In genomic region chr18:48627216-48627615, GRCh38 we compare ENCODE assay signal across 23 cellular contexts.
DNase-seq lines count a peak whose midpoint lies in the region; ATAC-seq and TF ChIP-seq lines count a peak whose summit lies in the region.
"Had no signal": no experiment of that assay in that cellular context is flagged by ENCODE, and none has a peak within 500 bp of the region (broad histone marks: within the 10 kb centered on the region; RNA-seq: fewer than 3 reads in every experiment).

No MANE protein-coding gene starts in this region.

- H3K27ac ChIP-seq in mammary epithelial cell (ENCODE audit: insufficient read depth, low read depth, low read length) (no peak overlapping the region), neuronal stem cell (replicated peaks; ENCODE audit: low read length) (no peak overlapping the region)
- H3K27ac ChIP-seq: left lung, sigmoid colon, stomach, tibial nerve had no signal

- WGBS in mammary epithelial cell (ENCODE audit: low coverage, missing lambda C conversion rate) = 23% methylated on average over 3 of the region's 3 CpGs
- WGBS in neuronal stem cell (ENCODE audit: extremely low coverage in 2 of 2, insufficient read length in 2 of 2, insufficient replicate concordance in 1 of 2), 2 donors = no CpG with 5 or more reads among the region's 3 CpGs

- H3K9ac ChIP-seq in mammary epithelial cell (ENCODE audit: insufficient read depth, low read length) (no peak overlapping the region), neuronal stem cell (ENCODE audit: low read depth, low read length, poor library complexity) (no peak overlapping the region)

- peaks cover 36% of the 10 kb centered on the region for H3K4me1 ChIP-seq in mammary epithelial cell (ENCODE audit: insufficient read depth, low read length)
- H3K4me1 ChIP-seq in neuronal stem cell (ENCODE audit: control insufficient read depth in 2 of 2, insufficient read depth in 1 of 2, low read depth in 1 of 2, low read length in 2 of 2) = peaks cover 5 to 9% of the 10 kb centered on the region in 2 donors
- H3K4me1 ChIP-seq: left lung had no signal

- ATAC-seq in activated CD4-positive, CD25-positive, alpha-beta regulatory T cell treated with anti-CD3 and anti-CD28 coated beads, Interleukin-2, amount 50 U/mL, for 24 hours = no peak
- ATAC-seq: left lung, T-cell had no signal

- no peak overlapping the region for H2BK5ac ChIP-seq in neuronal stem cell (ENCODE audit: low read length)

- no peak overlapping the region for H3K23ac ChIP-seq in neuronal stem cell (ENCODE audit: low read depth, low read length, poor library complexity)

- no peak overlapping the region for H2AK5ac ChIP-seq in neuronal stem cell (ENCODE audit: low read depth, low read length)

- H3K27me3 ChIP-seq in mammary epithelial cell (ENCODE audit: insufficient read depth, low read length) (no peaks in the 10 kb centered on the region), neuronal stem cell (ENCODE audit: control insufficient read depth in 3 of 3, insufficient read depth in 3 of 3, low read depth in 1 of 3, low read length in 3 of 3) (no peaks in the 10 kb centered on the region)
- H3K27me3 ChIP-seq: left lung, sigmoid colon, stomach, tibial nerve had no signal

- H3K9me3 ChIP-seq in mammary epithelial cell (replicated peaks; ENCODE audit: insufficient read depth, low read length) (no peaks in the 10 kb centered on the region), neuronal stem cell (replicated peaks in 1 of 2; ENCODE audit: control insufficient read depth in 2 of 2, insufficient read depth in 1 of 2, low read depth in 1 of 2, low read length in 2 of 2) (no peaks in the 10 kb centered on the region)
- H3K9me3 ChIP-seq: left lung, sigmoid colon, stomach, tibial nerve had no signal

- DNase-seq in EL (peak; percentile 59), LHCN-M2 (ENCODE audit: low read depth) (peak; percentile 33), mammary epithelial cell (peak; percentile 39), iris pigment epithelial cell (ENCODE audit: low read depth) (peak; percentile 32), NCI-H446 treated with DMSO at 0.1 percent for 48 hours (lab: John Stamatoyannopoulos, UW) (no peak), neuronal stem cell (ENCODE audit: low spot score) (no peak)
- DNase-seq in activated CD4-positive, CD25-positive, alpha-beta regulatory T cell treated with anti-CD3 and anti-CD28 coated beads, Interleukin-2, amount 50 U/mL, for 72 hours = no peak
- DNase-seq: activated CD4-positive, alpha-beta T cell treated with anti-CD3 and anti-CD28 coated beads, Interleukin-2, amount 50 U/mL, for 1 hour; activated naive CD8-positive, alpha-beta T cell treated with anti-CD3 and anti-CD28 coated beads for 36 hours; CD4-positive, alpha-beta T cell; endodermal cell; head of caudate nucleus; left lung; NCI-H1436 treated with DMSO at 0.1 percent for 48 hours; NCI-H524 treated with DMSO at 0.1 percent for 48 hours; nephron progenitor cell; SHP77; sigmoid colon; stimulated activated CD4-positive, alpha-beta T cell treated with anti-CD3 and anti-CD28 coated beads, Interleukin-15, amount 100 ng/mL, for 24 hours; stomach; T-cell had no signal

- no peak overlapping the region for H2BK120ac ChIP-seq in neuronal stem cell (ENCODE audit: low read depth, low read length)

- in situ Hi-C loops in mammary epithelial cell (cut with MboI; ENCODE audit: low sequenced_read_pairs in 2 of 2) = no loop called here

- CTCF ChIA-PET in mammary epithelial cell (lab: Charles Lee; ENCODE audit: low non-redundant PET) = no interaction called here

- H4K20me1 ChIP-seq in mammary epithelial cell (ENCODE audit: insufficient read depth, low read length) = no peaks in the 10 kb centered on the region

- no peak overlapping the region for H2BK12ac ChIP-seq in neuronal stem cell (ENCODE audit: low read length)

- no peak overlapping the region for H4K91ac ChIP-seq in neuronal stem cell (ENCODE audit: low read depth, low read length, poor library complexity)

- no peak overlapping the region for H3K4ac ChIP-seq in neuronal stem cell (ENCODE audit: low read length)

- H2BK15ac ChIP-seq in neuronal stem cell (ENCODE audit: low read length) = no peak overlapping the region

- dilution Hi-C loops in mammary epithelial cell (cut with HindIII; ENCODE audit: low sequenced_read_pairs) = no loop called here

- intact Hi-C loops in mammary epithelial cell (cut with micrococcal nuclease) = no loop called here

- TF ChIP-seq CTCF in mammary epithelial cell (conservative IDR thresholded peaks at IDR 0.05 in 1 of 2, IDR thresholded peaks at IDR 0.05 in 1 of 2; ENCODE audit: extremely low read depth in 1 of 2, insufficient read depth in 1 of 2, low read depth in 1 of 2, low read length in 2 of 2) = no peak

- H3K14ac ChIP-seq in neuronal stem cell (ENCODE audit: low read length) = no peak overlapping the region

- no peak overlapping the region for H3K4me2 ChIP-seq in mammary epithelial cell (ENCODE audit: insufficient read depth, low read depth, low read length)
- H3K4me2 ChIP-seq in neuronal stem cell (ENCODE audit: insufficient read depth, low read length, poor library complexity, severe bottlenecking) = no peak overlapping the region

- H3K79me1 ChIP-seq in neuronal stem cell (ENCODE audit: low read depth, low read length) = peaks cover 2% of the 10 kb centered on the region

- H3K4me3 ChIP-seq in mammary epithelial cell (replicated peaks in 1 of 3; ENCODE audit: insufficient read depth in 1 of 3, low read depth in 2 of 3, low read length in 3 of 3) = no peak overlapping the region
- no peak overlapping the region for H3K4me3 ChIP-seq in neuronal stem cell (ENCODE audit: low read length in 2 of 2)
- H3K4me3 ChIP-seq: left lung, sigmoid colon, stomach, tibial nerve had no signal

- BruUV-seq in mammary epithelial cell (replicated peaks; lab: Mats Ljungman, UMichigan) = no TSS peak

- H3K79me2 ChIP-seq in mammary epithelial cell (ENCODE audit: insufficient read depth, low read length) = peaks cover 4% of the 10 kb centered on the region

- H4K8ac ChIP-seq in neuronal stem cell (ENCODE audit: low read depth, low read length) = no peak overlapping the region

- H3K18ac ChIP-seq in neuronal stem cell (ENCODE audit: low read length) = no peak overlapping the region

- peaks cover 3% of the 10 kb centered on the region for H3K36me3 ChIP-seq in mammary epithelial cell (ENCODE audit: insufficient read depth, low read length)
- no peaks in the 10 kb centered on the region for H3K36me3 ChIP-seq in neuronal stem cell (replicated peaks in 1 of 2; ENCODE audit: control insufficient read depth in 2 of 2, insufficient read depth in 2 of 2, low read length in 2 of 2)

- H2AFZ ChIP-seq in mammary epithelial cell (ENCODE audit: low read depth, low read length) (no peak overlapping the region), neuronal stem cell (ENCODE audit: low read length) (no peak overlapping the region)

Comparison
In these comparisons a context has a peak if more than half of its experiments do, and no peak if none do; other contexts are left out.
1. DNase-seq: peak in EL (single experiment), LHCN-M2 (single experiment), mammary epithelial cell (single experiment) and iris pigment epithelial cell (single experiment); none in NCI-H446 treated with DMSO at 0.1 percent for 48 hours (single experiment), neuronal stem cell (single experiment) and activated CD4-positive, CD25-positive, alpha-beta regulatory T cell treated with anti-CD3 and anti-CD28 coated beads, Interleukin-2, amount 50 U/mL, for 72 hours (single experiment).